In genomic region chr17:18499100-18499499, GRCh38 we compare ENCODE assay signal across 10 cellular contexts. TPM values are rescaled to one million over a fixed set of nuclear protein-coding genes. Genes with fewer than 3 reads are reported as not detected.
"Had no signal": no experiment of that assay in that cellular context is flagged by ENCODE, and none has a peak within 500 bp of the region (broad histone marks: within the 10 kb centered on the region; RNA-seq: fewer than 3 reads in every experiment).

No MANE protein-coding gene starts in this region.

RNA-seq across cellular contexts. Expression of gene LGALS9C, which starts 22.5 kb away (rescaled TPM):
- total RNA-seq: hepatocyte, kidney, kidney epithelial cell, left cardiac atrium, left ventricle myocardium inferior, left ventricle myocardium superior, lung microvascular endothelial cell, mesenteric fat pad, mesothelial cell of epicardium, myocyte had no signal
